Comparison of ENCODE assay signal across 24 cellular contexts in genomic region chr5:167442922-167443321, GRCh38.
DNase-seq lines count a peak whose midpoint lies in the region; ATAC-seq, FAIRE-seq and TF ChIP-seq lines count a peak whose summit lies in the region.
"Had no signal": no experiment of that assay in that cellular context is flagged by ENCODE, and none has a peak within 500 bp of the region (broad histone marks: within the 10 kb centered on the region; RNA-seq: fewer than 3 reads in every experiment).

No MANE protein-coding gene starts in this region.

- TF ChIP-seq CTCF in AG10803 (conservative IDR thresholded peaks at IDR 0.05; ENCODE audit: low read length) (no peak), choroid plexus epithelial cell (conservative IDR thresholded peaks at IDR 0.05; ENCODE audit: low read depth, low read length) (no peak), HepG2 (CRISPR knock-in tag; IDR thresholded peaks at IDR 0.05) (no peak)

- H3K4me2 ChIP-seq in HepG2 (ENCODE audit: low read depth, low read length) = no peak overlapping the region

- no peaks in the 10 kb centered on the region for H3K36me3 ChIP-seq in HepG2 (replicated peaks in 1 of 2; ENCODE audit: control insufficient read depth in 1 of 2, insufficient read depth in 2 of 2, low read length in 2 of 2)
- H3K36me3 ChIP-seq: brain microvascular endothelial cell, heart right ventricle had no signal

- no peak for ATAC-seq in HepG2
- ATAC-seq in GM21786 (IDR thresholded peaks at IDR 0.05; ENCODE audit: unreplicated experiment) = no peak
- no peak for ATAC-seq in HG03135 (IDR thresholded peaks at IDR 0.05; ENCODE audit: unreplicated experiment)
- no peak for ATAC-seq in HG02938 (IDR thresholded peaks at IDR 0.05; ENCODE audit: unreplicated experiment)
- ATAC-seq: activated CD8-positive, alpha-beta memory T cell treated with anti-CD3 and anti-CD28 coated beads, Interleukin-2, amount 10 ng/mL, durations not matched to agents 7 days and 5 days; heart right ventricle; mucosa of descending colon; T-helper 17 cell had no signal

- CTCF ChIA-PET in HepG2 (lab: Yijun Ruan, JAX; ENCODE audit: low intra/inter-chr PET ratio, low total read pairs) = no interaction called here

- no peak for TF ChIP-seq POLR2A in HepG2 (IDR thresholded peaks at IDR 0.05; ENCODE audit: insufficient read depth in 1 of 2, low read depth in 2 of 2, low read length in 2 of 2)

- H3K27ac ChIP-seq in HepG2 (ENCODE audit: extremely low read length, insufficient read depth, low read length) = no peak overlapping the region
- H3K27ac ChIP-seq: brain microvascular endothelial cell, heart right ventricle had no signal

- no peaks in the 10 kb centered on the region for H3K79me2 ChIP-seq in HepG2 (ENCODE audit: insufficient read depth, low read length)

- in situ Hi-C loops in HepG2 (cut with HindIII; ENCODE audit: extremely low pct_ligation_motif_present, low pct_unique_long_range_greater_than_20kb) = no loop called here

- DNase-seq in AG10803 (ENCODE audit: low read depth) (peak; percentile 6), M059J (ENCODE audit: low read depth) (peak; percentile 26), choroid plexus epithelial cell (ENCODE audit: low read depth) (peak; percentile 3), HepG2 (ENCODE audit: low spot score) (no peak), posterior cingulate gyrus (no peak)
- DNase-seq: activated CD4-positive, alpha-beta T cell treated with anti-CD3 and anti-CD28 coated beads, Interleukin-2, amount 10 ng/mL, durations not matched to agents 7 days and 5 days; activated CD8-positive, alpha-beta memory T cell treated with anti-CD3 and anti-CD28 coated beads, Interleukin-2, amount 10 ng/mL, durations not matched to agents 7 days and 5 days; activated naive CD4-positive, alpha-beta T cell treated with anti-CD3 and anti-CD28 coated beads, Interleukin-2, amount 50 U/mL, for 16 hours; brain microvascular endothelial cell; CD4-positive, CD25-positive, alpha-beta regulatory T cell; cortex of kidney; endodermal cell; H7; heart right ventricle; mucosa of descending colon; NCI-H1092 treated with DMSO at 0.1 percent for 48 hours; NCI-H2081 treated with DMSO at 0.1 percent for 48 hours; NCI-H524 treated with DMSO at 0.1 percent for 48 hours; nephron progenitor cell; substantia nigra; T-helper 17 cell had no signal

- no peaks in the 10 kb centered on the region for H4K20me1 ChIP-seq in HepG2 (ENCODE audit: insufficient read depth, low read length)

- no peaks in the 10 kb centered on the region; the same call in 1 of the 2 replicates for H3K9me3 ChIP-seq in HepG2 (ENCODE audit: low read length)
- H3K9me3 ChIP-seq: mucosa of descending colon had no signal

- no peaks in the 10 kb centered on the region for H3K27me3 ChIP-seq in HepG2 (ENCODE audit: control insufficient read depth in 1 of 2, insufficient read depth in 2 of 2, low read length in 2 of 2)
- H3K27me3 ChIP-seq: brain microvascular endothelial cell had no signal

- WGBS in HepG2 (ENCODE audit: low lambda C conversion rate) = 0% methylated on average over 2 of the region's 2 CpGs

- BruUV-seq in HepG2 (replicated peaks; lab: Mats Ljungman, UMichigan) = no TSS peak

- no peak for TF ChIP-seq RAD21 in HepG2 (CRISPR knock-in tag; IDR thresholded peaks at IDR 0.05)

- H3K4me3 ChIP-seq in AG10803 (ENCODE audit: low read length) (no peak overlapping the region), choroid plexus epithelial cell (ENCODE audit: low read depth, low read length) (no peak overlapping the region), HepG2 (replicated peaks in 1 of 3; ENCODE audit: insufficient read depth in 1 of 3, low read depth in 2 of 3, low read length in 3 of 3) (no peak overlapping the region)
- H3K4me3 ChIP-seq: heart right ventricle, mucosa of descending colon had no signal

- H3K4me1 ChIP-seq in HepG2 (ENCODE audit: insufficient read depth, low read length) = no peaks in the 10 kb centered on the region
- H3K4me1 ChIP-seq: heart right ventricle had no signal

- H2AFZ ChIP-seq in HepG2 (ENCODE audit: low read length) = no peak overlapping the region

- TF ChIP-seq EP300 in HepG2 (IDR thresholded peaks at IDR 0.05; ENCODE audit: low read depth in 2 of 2, low read length in 2 of 2) = no peak
- TF ChIP-seq EP300 in HepG2 (CRISPR knock-in tag; IDR thresholded peaks at IDR 0.05; ENCODE audit: borderline replicate concordance) = no peak

- FAIRE-seq in HepG2 (lab: Jason Lieb, UNC) = no peak

- POLR2A ChIA-PET in HepG2 (lab: Yijun Ruan, JAX) = no interaction called here

- no peak overlapping the region for H3K9ac ChIP-seq in HepG2 (ENCODE audit: insufficient read depth, low read depth, low read length)

- intact Hi-C loops in HepG2 (cut with micrococcal nuclease; ENCODE audit: unreplicated experiment) (no loop called here), posterior cingulate gyrus (cut with DNase I) (no loop called here)

TF ChIP-seq in HepG2, 621 proteins besides CTCF, POLR2A, EP300 and RAD21:
- TF ChIP-seq SETDB1 (CRISPR knock-in tag; IDR thresholded peaks at IDR 0.05; ENCODE audit: borderline replicate concordance) (no peak), CEBPG (CRISPR knock-in tag; IDR thresholded peaks at IDR 0.05) (peak; percentile 17; the same call in 1 of the 2 replicates)

Comparison
In these comparisons a context has a peak if more than half of its experiments do, and no peak if none do; other contexts are left out.
1. DNase-seq: peak in AG10803 (single experiment), M059J (single experiment) and choroid plexus epithelial cell (single experiment); none in HepG2 (single experiment) and posterior cingulate gyrus (0 of 10).